Comparison of ENCODE assay signal across 18 cellular contexts in the genomic region with DNA sequence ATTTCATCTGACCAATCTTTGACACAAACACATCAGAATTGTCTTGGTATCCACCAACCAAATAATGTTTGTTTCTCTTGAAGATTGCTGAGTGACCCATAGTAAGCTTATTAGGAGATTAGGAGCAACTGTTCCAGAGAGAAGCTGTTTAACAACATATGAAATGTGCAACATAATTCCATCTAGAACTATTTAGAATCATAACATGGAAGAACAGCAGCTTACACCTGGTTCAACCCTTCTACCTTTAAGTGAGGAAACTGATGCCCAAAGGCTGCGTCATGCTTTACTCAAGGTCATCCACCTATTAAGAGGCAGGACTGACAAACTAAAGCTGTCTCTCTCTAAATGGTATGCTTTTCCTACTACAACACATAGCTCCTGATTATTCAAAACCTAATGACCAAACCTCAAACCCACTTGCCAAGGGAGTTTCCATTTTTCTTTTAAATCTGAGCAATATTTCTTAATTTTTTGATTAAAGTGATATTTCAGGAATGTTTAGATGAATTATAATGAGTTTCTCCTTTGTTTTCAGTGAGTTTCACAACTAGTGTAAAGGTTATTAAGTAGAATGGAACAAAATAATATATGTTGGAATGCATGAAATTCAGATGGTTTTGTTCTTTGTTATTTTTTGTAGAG.
DNase-seq lines count a peak whose midpoint lies in the region; TF ChIP-seq lines count a peak whose summit lies in the region.
"Had no signal": no experiment of that assay in that cellular context is flagged by ENCODE, and none has a peak within 500 bp of the region (broad histone marks: within the 10 kb centered on the region; RNA-seq: fewer than 3 reads in every experiment).

No MANE protein-coding gene starts in this region.

- H3K9me3 ChIP-seq in spleen = no peaks in the 10 kb centered on the region
- H3K9me3 ChIP-seq: tibial nerve had no signal

- H3K27me3 Mint-ChIP-seq in activated T-cell treated with anti-CD3 and anti-CD28 coated beads, Interleukin-2, amount 50 U/mL, for 24 hours = no peaks in the 10 kb centered on the region
- H3K27me3 Mint-ChIP-seq in progenitor cell of endocrine pancreas = no peaks in the 10 kb centered on the region
- H3K27me3 Mint-ChIP-seq: activated CD8-positive, alpha-beta T cell treated with anti-CD3 and anti-CD28 coated beads for 36 hours had no signal

- no peaks in the 10 kb centered on the region for H3K27me3 ChIP-seq in spleen (replicated peaks in 1 of 7)
- H3K27me3 ChIP-seq: tibial nerve had no signal

- H3K4me3 Mint-ChIP-seq in activated T-cell treated with anti-CD3 and anti-CD28 coated beads, Interleukin-2, amount 50 U/mL, for 24 hours = no peak overlapping the region
- no peak overlapping the region for H3K4me3 Mint-ChIP-seq in progenitor cell of endocrine pancreas (ENCODE audit: low read depth)
- H3K4me3 Mint-ChIP-seq: activated CD8-positive, alpha-beta T cell treated with anti-CD3 and anti-CD28 coated beads for 36 hours had no signal

- H3K27ac Mint-ChIP-seq in activated T-cell treated with anti-CD3 and anti-CD28 coated beads, Interleukin-2, amount 50 U/mL, for 24 hours = peak overlapping the region; percentile 42
- H3K27ac Mint-ChIP-seq in progenitor cell of endocrine pancreas = no peak overlapping the region
- H3K27ac Mint-ChIP-seq: activated CD8-positive, alpha-beta T cell treated with anti-CD3 and anti-CD28 coated beads for 36 hours had no signal

- peak overlapping the region in 5 of 8 donors; percentile 9 to 81 (median 79) for H3K27ac ChIP-seq in spleen

- no peaks in the 10 kb centered on the region for H3K9me3 Mint-ChIP-seq in activated T-cell treated with anti-CD3 and anti-CD28 coated beads, Interleukin-2, amount 50 U/mL, for 24 hours
- H3K9me3 Mint-ChIP-seq in progenitor cell of endocrine pancreas (ENCODE audit: low read depth) = no peaks in the 10 kb centered on the region
- H3K9me3 Mint-ChIP-seq: activated CD8-positive, alpha-beta T cell treated with anti-CD3 and anti-CD28 coated beads for 36 hours had no signal

- intact Hi-C loops in spleen (cut with DNase I; ENCODE audit: low total_unique reads) = no loop called here

- no peak for TF ChIP-seq POLR2A in spleen (IDR thresholded peaks at IDR 0.05)

- peaks cover 30% of the 10 kb centered on the region for H3K4me1 Mint-ChIP-seq in activated T-cell treated with anti-CD3 and anti-CD28 coated beads, Interleukin-2, amount 50 U/mL, for 24 hours (ENCODE audit: low read depth)
- peaks cover 8% of the 10 kb centered on the region for H3K4me1 Mint-ChIP-seq in progenitor cell of endocrine pancreas (ENCODE audit: low read depth)

- no peak for DNase-seq in activated T-cell treated with anti-CD3 and anti-CD28 coated beads, Interleukin-2, amount 50 U/mL, for 24 hours
- no peak for DNase-seq in activated T-cell treated with anti-CD3 and anti-CD28 coated beads, Interleukin-2, amount 50 U/mL, for 48 hours
- DNase-seq in NCI-H82 treated with DMSO at 0.1 percent for 48 hours (lab: John Stamatoyannopoulos, UW; ENCODE audit: unreplicated experiment) = peak; percentile 76
- DNase-seq in fibroblast of pulmonary artery (ENCODE audit: low read depth) = peak; percentile 16
- no peak for DNase-seq in spleen
- DNase-seq in NOMO-1 (lab: John Stamatoyannopoulos, UW; ENCODE audit: unreplicated experiment in 2 of 2) = no peak
- DNase-seq in progenitor cell of endocrine pancreas (ENCODE audit: low spot score, unreplicated experiment) = no peak
- no peak for DNase-seq in hippocampal formation (lab: John Stamatoyannopoulos, UW)
- DNase-seq: ACHN; activated CD8-positive, alpha-beta T cell treated with anti-CD3 and anti-CD28 coated beads for 36 hours; activated gamma-delta T cell treated with Interleukin-2 at 50 U/mL for 16 hours; central memory CD4-positive, alpha-beta T cell; DMS153; H7; kidney; SIG-M5; stimulated activated CD4-positive, alpha-beta T cell treated with anti-CD3 and anti-CD28 coated beads, Interleukin-2, amount 100 ng/mL, for 24 hours had no signal

- WGBS in spleen, 5 donors = 70 to 91% (median 76%) methylated on average over 1 of the region's 1 CpG

- no peaks in the 10 kb centered on the region for H3K36me3 ChIP-seq in spleen
- H3K36me3 ChIP-seq: tibial nerve had no signal

- H3K4me1 ChIP-seq in spleen = peaks cover 16 to 47% (median 23%) of the 10 kb centered on the region in 6 donors

- no peak for TF ChIP-seq CTCF in fibroblast of pulmonary artery (IDR thresholded peaks at IDR 0.05; ENCODE audit: low read length, missing control alignments)
- TF ChIP-seq CTCF in spleen (IDR thresholded peaks at IDR 0.05 in 8 of 11, conservative IDR thresholded peaks at IDR 0.05 in 3 of 11) = no peak
- TF ChIP-seq CTCF in progenitor cell of endocrine pancreas (IDR thresholded peaks at IDR 0.05; ENCODE audit: unreplicated experiment) = no peak

- H3K36me3 Mint-ChIP-seq in activated T-cell treated with anti-CD3 and anti-CD28 coated beads, Interleukin-2, amount 50 U/mL, for 24 hours (ENCODE audit: low read depth) = no peaks in the 10 kb centered on the region
- no peaks in the 10 kb centered on the region for H3K36me3 Mint-ChIP-seq in progenitor cell of endocrine pancreas (ENCODE audit: insufficient read depth)

- H3K4me3 ChIP-seq in fibroblast of pulmonary artery (replicated peaks; ENCODE audit: low read depth, low read length) (no peak overlapping the region), spleen (no peak overlapping the region)

Comparison
In these comparisons a context has a peak if more than half of its experiments do, and no peak if none do; other contexts are left out.
1. DNase-seq: peak in NCI-H82 treated with DMSO at 0.1 percent for 48 hours (single experiment) and fibroblast of pulmonary artery (single experiment); none in activated T-cell treated with anti-CD3 and anti-CD28 coated beads, Interleukin-2, amount 50 U/mL, for 24 hours (single experiment), activated T-cell treated with anti-CD3 and anti-CD28 coated beads, Interleukin-2, amount 50 U/mL, for 48 hours (0 of 2), spleen (single experiment), NOMO-1 (0 of 2), progenitor cell of endocrine pancreas (single experiment) and hippocampal formation (0 of 2).